ENCODE assay signal across 1 cellular context in the genomic region with DNA sequence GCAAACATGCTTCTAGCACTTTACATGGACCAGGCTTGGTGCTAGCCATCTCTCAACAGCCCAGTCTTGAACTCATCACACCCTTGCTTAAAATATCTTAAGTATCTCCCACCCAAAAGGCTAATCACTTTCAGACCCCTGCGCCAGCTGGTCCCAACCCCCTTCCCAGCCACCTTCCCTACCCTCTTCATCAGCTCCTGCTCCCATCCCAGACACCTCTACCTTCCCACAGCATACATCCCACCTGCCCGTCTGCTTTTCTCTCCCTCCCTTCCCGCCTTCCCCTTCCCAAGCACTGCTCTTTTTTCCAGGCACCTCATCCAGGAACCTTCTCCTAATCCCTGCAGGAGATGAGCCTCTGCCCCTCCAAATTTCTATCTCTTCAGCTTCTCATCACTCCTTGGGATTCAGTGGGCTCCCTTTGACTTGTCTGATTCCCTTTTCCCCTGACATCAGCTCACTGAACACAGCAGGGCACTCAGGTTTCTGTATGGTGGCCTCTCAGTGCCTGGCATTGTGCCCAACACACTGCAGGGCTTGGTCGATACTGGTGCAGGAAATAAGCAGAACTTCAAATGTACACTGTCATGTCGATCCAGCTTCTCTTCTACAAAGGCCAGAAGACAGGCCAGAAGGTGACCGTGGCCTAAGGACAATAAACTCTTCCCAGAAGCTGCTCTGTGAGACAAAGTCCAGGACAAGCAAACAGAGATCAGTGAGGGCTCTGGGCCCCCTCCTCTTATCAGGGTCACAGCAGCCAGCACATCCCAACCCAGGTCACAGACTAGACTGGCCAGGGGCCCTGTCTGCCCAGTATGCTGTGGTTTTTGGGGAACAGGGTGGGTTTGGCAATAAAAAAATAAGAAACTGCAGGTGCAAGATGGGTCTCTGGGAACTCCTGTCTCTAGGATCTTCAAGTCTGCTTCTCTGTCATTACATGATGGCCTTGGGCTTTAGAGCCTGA.
A peak's percentile ranks its signal among the peaks of the same experiment; 100 is the strongest.
TF ChIP-seq lines count a peak whose summit lies in the region.

No MANE protein-coding gene starts in this region.

TF ChIP-seq in HepG2, 621 proteins besides CTCF, POLR2A, EP300 and RAD21 (continued from another document and continues in another):
- TF ChIP-seq HOXD1 (CRISPR knock-in tag; IDR thresholded peaks at IDR 0.05) (no peak), DPF2 (CRISPR knock-in tag; IDR thresholded peaks at IDR 0.05; ENCODE audit: borderline replicate concordance, low read depth) (peak; percentile 94; the same call in 1 of the 2 replicates), ZMYM4 (CRISPR knock-in tag; IDR thresholded peaks at IDR 0.05) (peak; percentile 79), GZF1 (CRISPR knock-in tag; IDR thresholded peaks at IDR 0.05) (no peak), MATR3 (CRISPR knock-in tag; IDR thresholded peaks at IDR 0.05) (no peak), ZNF660 (CRISPR knock-in tag; IDR thresholded peaks at IDR 0.05; ENCODE audit: borderline replicate concordance, low read depth) (no peak), ZNF772 (CRISPR knock-in tag; IDR thresholded peaks at IDR 0.05) (peak; percentile 53; the same call in 1 of the 2 replicates), HMG20B (CRISPR knock-in tag; conservative IDR thresholded peaks at IDR 0.05) (peak; percentile 65), FOXC1 (CRISPR knock-in tag; IDR thresholded peaks at IDR 0.05; ENCODE audit: borderline replicate concordance) (peak; percentile 59; the same call in 1 of the 2 replicates), ZNF747 (CRISPR knock-in tag; IDR thresholded peaks at IDR 0.05; ENCODE audit: borderline replicate concordance) (peak; percentile 46), ZNF496 (CRISPR knock-in tag; IDR thresholded peaks at IDR 0.05; ENCODE audit: insufficient replicate concordance) (no peak), NR1H2 (CRISPR knock-in tag; IDR thresholded peaks at IDR 0.05; ENCODE audit: borderline replicate concordance, low read depth) (0 out of 2 replicates have a peak, but pooled peaks have one; percentile 14), TSC22D2 (CRISPR knock-in tag; IDR thresholded peaks at IDR 0.05; ENCODE audit: borderline replicate concordance) (no peak), SIX4 (CRISPR knock-in tag; IDR thresholded peaks at IDR 0.05) (peak; percentile 72; the same call in 1 of the 2 replicates), POLR2G (IDR thresholded peaks at IDR 0.05; ENCODE audit: low read depth, low read length) (peak; percentile 57; the same call in 1 of the 2 replicates), ZNF788 (CRISPR knock-in tag; IDR thresholded peaks at IDR 0.05; ENCODE audit: borderline replicate concordance) (peak; percentile 86; the same call in 1 of the 2 replicates), GATAD1 (CRISPR knock-in tag; IDR thresholded peaks at IDR 0.05) (peak; percentile 72), ONECUT2 (CRISPR knock-in tag; IDR thresholded peaks at IDR 0.05) (peak; percentile 86), YY1 (IDR thresholded peaks at IDR 0.05; ENCODE audit: insufficient read depth, insufficient replicate concordance, low read depth, low read length) (peak; percentile 49), MBNL3 (CRISPR knock-in tag; conservative IDR thresholded peaks at IDR 0.05) (no peak), SRSF1 (optimal IDR thresholded peaks at IDR 0.05; ENCODE audit: low read depth, low read length) (no peak), HNF4A (CRISPR knock-in tag; IDR thresholded peaks at IDR 0.05) (peak; percentile 100), ZNF333 (CRISPR knock-in tag; IDR thresholded peaks at IDR 0.05; ENCODE audit: borderline replicate concordance) (no peak), SUZ12 (IDR thresholded peaks at IDR 0.05; ENCODE audit: low read depth, low read length) (no peak), ZNF790 (CRISPR knock-in tag; IDR thresholded peaks at IDR 0.05; ENCODE audit: borderline replicate concordance) (no peak), ZNF460 (CRISPR knock-in tag; IDR thresholded peaks at IDR 0.05; ENCODE audit: borderline replicate concordance) (no peak; the same call in 1 of the 2 replicates), NCOR1 (IDR thresholded peaks at IDR 0.05; ENCODE audit: borderline replicate concordance, low read length) (peak; percentile 91), ZNF501 (CRISPR knock-in tag; IDR thresholded peaks at IDR 0.05) (peak; percentile 79), RFX3 (CRISPR knock-in tag; IDR thresholded peaks at IDR 0.05) (no peak), TEAD2 (CRISPR knock-in tag; IDR thresholded peaks at IDR 0.05) (no peak), KDM6A (CRISPR knock-in tag; IDR thresholded peaks at IDR 0.05; ENCODE audit: low read depth) (peak; percentile 98), RXRB (CRISPR knock-in tag; IDR thresholded peaks at IDR 0.05; ENCODE audit: borderline replicate concordance) (peak; percentile 99), ZNF557 (CRISPR knock-in tag; IDR thresholded peaks at IDR 0.05) (no peak), HOXA7 (CRISPR knock-in tag; IDR thresholded peaks at IDR 0.05) (no peak), SOX5 (CRISPR knock-in tag; IDR thresholded peaks at IDR 0.05; ENCODE audit: borderline replicate concordance) (peak; percentile 95), TARDBP (CRISPR knock-in tag; IDR thresholded peaks at IDR 0.05) (peak; percentile 94), ZFP1 (CRISPR knock-in tag; IDR thresholded peaks at IDR 0.05) (peak; percentile 29; the same call in 1 of the 2 replicates), ZNF598 (CRISPR knock-in tag; IDR thresholded peaks at IDR 0.05; ENCODE audit: borderline replicate concordance) (no peak; the same call in 1 of the 2 replicates), FOSL2 (CRISPR knock-in tag; IDR thresholded peaks at IDR 0.05) (peak; percentile 63), NFKB2 (CRISPR knock-in tag; IDR thresholded peaks at IDR 0.05; ENCODE audit: borderline replicate concordance) (no peak), ZNF101 (CRISPR knock-in tag; IDR thresholded peaks at IDR 0.05; ENCODE audit: borderline replicate concordance, low read depth) (no peak), NAIF1 (CRISPR knock-in tag; IDR thresholded peaks at IDR 0.05; ENCODE audit: borderline replicate concordance) (no peak), ZNF780A (CRISPR knock-in tag; IDR thresholded peaks at IDR 0.05) (no peak; the same call in 1 of the 2 replicates), FOXM1 (CRISPR knock-in tag; IDR thresholded peaks at IDR 0.05) (no peak)
- TF ChIP-seq, protein P1, sequence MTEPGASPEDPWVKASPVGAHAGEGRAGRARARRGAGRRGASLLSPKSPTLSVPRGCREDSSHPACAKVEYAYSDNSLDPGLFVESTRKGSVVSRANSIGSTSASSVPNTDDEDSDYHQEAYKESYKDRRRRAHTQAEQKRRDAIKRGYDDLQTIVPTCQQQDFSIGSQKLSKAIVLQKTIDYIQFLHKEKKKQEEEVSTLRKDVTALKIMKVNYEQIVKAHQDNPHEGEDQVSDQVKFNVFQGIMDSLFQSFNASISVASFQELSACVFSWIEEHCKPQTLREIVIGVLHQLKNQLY (CRISPR knock-in tag; IDR thresholded peaks at IDR 0.05): peak; percentile 85; the same call in 1 of the 2 replicates
- TF ChIP-seq, protein P2, sequence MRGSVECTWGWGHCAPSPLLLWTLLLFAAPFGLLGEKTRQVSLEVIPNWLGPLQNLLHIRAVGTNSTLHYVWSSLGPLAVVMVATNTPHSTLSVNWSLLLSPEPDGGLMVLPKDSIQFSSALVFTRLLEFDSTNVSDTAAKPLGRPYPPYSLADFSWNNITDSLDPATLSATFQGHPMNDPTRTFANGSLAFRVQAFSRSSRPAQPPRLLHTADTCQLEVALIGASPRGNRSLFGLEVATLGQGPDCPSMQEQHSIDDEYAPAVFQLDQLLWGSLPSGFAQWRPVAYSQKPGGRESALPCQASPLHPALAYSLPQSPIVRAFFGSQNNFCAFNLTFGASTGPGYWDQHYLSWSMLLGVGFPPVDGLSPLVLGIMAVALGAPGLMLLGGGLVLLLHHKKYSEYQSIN (CRISPR knock-in tag; IDR thresholded peaks at IDR 0.05; ENCODE audit: borderline replicate concordance): no peak
- TF ChIP-seq, protein P3, sequence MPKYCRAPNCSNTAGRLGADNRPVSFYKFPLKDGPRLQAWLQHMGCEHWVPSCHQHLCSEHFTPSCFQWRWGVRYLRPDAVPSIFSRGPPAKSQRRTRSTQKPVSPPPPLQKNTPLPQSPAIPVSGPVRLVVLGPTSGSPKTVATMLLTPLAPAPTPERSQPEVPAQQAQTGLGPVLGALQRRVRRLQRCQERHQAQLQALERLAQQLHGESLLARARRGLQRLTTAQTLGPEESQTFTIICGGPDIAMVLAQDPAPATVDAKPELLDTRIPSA (CRISPR knock-in tag; IDR thresholded peaks at IDR 0.05; ENCODE audit: borderline replicate concordance): no peak
- TF ChIP-seq, protein P4, sequence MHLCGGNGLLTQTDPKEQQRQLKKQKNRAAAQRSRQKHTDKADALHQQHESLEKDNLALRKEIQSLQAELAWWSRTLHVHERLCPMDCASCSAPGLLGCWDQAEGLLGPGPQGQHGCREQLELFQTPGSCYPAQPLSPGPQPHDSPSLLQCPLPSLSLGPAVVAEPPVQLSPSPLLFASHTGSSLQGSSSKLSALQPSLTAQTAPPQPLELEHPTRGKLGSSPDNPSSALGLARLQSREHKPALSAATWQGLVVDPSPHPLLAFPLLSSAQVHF (CRISPR knock-in tag; IDR thresholded peaks at IDR 0.05): no peak
- TF ChIP-seq, protein P5, sequence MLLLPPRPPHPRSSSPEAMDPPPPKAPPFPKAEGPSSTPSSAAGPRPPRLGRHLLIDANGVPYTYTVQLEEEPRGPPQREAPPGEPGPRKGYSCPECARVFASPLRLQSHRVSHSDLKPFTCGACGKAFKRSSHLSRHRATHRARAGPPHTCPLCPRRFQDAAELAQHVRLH (CRISPR knock-in tag; IDR thresholded peaks at IDR 0.05; ENCODE audit: borderline replicate concordance, low read depth): no peak
- TF ChIP-seq, protein P6, sequence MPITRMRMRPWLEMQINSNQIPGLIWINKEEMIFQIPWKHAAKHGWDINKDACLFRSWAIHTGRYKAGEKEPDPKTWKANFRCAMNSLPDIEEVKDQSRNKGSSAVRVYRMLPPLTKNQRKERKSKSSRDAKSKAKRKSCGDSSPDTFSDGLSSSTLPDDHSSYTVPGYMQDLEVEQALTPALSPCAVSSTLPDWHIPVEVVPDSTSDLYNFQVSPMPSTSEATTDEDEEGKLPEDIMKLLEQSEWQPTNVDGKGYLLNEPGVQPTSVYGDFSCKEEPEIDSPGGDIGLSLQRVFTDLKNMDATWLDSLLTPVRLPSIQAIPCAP (CRISPR knock-in tag; IDR thresholded peaks at IDR 0.05; ENCODE audit: low read depth): no peak
- TF ChIP-seq, protein P7, sequence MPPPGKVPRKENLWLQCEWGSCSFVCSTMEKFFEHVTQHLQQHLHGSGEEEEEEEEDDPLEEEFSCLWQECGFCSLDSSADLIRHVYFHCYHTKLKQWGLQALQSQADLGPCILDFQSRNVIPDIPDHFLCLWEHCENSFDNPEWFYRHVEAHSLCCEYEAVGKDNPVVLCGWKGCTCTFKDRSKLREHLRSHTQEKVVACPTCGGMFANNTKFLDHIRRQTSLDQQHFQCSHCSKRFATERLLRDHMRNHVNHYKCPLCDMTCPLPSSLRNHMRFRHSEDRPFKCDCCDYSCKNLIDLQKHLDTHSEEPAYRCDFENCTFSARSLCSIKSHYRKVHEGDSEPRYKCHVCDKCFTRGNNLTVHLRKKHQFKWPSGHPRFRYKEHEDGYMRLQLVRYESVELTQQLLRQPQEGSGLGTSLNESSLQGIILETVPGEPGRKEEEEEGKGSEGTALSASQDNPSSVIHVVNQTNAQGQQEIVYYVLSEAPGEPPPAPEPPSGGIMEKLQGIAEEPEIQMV (CRISPR knock-in tag; IDR thresholded peaks at IDR 0.05; ENCODE audit: low read depth): no peak
- TF ChIP-seq, protein P8, sequence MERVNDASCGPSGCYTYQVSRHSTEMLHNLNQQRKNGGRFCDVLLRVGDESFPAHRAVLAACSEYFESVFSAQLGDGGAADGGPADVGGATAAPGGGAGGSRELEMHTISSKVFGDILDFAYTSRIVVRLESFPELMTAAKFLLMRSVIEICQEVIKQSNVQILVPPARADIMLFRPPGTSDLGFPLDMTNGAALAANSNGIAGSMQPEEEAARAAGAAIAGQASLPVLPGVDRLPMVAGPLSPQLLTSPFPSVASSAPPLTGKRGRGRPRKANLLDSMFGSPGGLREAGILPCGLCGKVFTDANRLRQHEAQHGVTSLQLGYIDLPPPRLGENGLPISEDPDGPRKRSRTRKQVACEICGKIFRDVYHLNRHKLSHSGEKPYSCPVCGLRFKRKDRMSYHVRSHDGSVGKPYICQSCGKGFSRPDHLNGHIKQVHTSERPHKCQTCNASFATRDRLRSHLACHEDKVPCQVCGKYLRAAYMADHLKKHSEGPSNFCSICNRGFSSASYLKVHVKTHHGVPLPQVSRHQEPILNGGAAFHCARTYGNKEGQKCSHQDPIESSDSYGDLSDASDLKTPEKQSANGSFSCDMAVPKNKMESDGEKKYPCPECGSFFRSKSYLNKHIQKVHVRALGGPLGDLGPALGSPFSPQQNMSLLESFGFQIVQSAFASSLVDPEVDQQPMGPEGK (CRISPR knock-in tag; IDR thresholded peaks at IDR 0.05): peak; percentile 95
- TF ChIP-seq, protein P9, sequence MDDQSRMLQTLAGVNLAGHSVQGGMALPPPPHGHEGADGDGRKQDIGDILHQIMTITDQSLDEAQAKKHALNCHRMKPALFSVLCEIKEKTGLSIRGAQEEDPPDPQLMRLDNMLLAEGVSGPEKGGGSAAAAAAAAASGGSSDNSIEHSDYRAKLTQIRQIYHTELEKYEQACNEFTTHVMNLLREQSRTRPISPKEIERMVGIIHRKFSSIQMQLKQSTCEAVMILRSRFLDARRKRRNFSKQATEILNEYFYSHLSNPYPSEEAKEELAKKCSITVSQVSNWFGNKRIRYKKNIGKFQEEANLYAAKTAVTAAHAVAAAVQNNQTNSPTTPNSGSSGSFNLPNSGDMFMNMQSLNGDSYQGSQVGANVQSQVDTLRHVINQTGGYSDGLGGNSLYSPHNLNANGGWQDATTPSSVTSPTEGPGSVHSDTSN (CRISPR knock-in tag; IDR thresholded peaks at IDR 0.05; ENCODE audit: borderline replicate concordance): no peak
- TF ChIP-seq, protein P10, sequence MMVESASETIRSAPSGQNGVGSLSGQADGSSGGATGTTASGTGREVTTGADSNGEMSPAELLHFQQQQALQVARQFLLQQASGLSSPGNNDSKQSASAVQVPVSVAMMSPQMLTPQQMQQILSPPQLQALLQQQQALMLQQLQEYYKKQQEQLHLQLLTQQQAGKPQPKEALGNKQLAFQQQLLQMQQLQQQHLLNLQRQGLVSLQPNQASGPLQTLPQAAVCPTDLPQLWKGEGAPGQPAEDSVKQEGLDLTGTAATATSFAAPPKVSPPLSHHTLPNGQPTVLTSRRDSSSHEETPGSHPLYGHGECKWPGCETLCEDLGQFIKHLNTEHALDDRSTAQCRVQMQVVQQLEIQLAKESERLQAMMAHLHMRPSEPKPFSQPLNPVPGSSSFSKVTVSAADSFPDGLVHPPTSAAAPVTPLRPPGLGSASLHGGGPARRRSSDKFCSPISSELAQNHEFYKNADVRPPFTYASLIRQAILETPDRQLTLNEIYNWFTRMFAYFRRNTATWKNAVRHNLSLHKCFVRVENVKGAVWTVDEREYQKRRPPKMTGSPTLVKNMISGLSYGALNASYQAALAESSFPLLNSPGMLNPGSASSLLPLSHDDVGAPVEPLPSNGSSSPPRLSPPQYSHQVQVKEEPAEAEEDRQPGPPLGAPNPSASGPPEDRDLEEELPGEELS (CRISPR knock-in tag; IDR thresholded peaks at IDR 0.05): peak; percentile 94
- TF ChIP-seq, protein P11, sequence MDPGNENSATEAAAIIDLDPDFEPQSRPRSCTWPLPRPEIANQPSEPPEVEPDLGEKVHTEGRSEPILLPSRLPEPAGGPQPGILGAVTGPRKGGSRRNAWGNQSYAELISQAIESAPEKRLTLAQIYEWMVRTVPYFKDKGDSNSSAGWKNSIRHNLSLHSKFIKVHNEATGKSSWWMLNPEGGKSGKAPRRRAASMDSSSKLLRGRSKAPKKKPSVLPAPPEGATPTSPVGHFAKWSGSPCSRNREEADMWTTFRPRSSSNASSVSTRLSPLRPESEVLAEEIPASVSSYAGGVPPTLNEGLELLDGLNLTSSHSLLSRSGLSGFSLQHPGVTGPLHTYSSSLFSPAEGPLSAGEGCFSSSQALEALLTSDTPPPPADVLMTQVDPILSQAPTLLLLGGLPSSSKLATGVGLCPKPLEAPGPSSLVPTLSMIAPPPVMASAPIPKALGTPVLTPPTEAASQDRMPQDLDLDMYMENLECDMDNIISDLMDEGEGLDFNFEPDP (CRISPR knock-in tag; conservative IDR thresholded peaks at IDR 0.05): no peak
